8 cellular contexts compared by ENCODE assay signal in the genomic region with DNA sequence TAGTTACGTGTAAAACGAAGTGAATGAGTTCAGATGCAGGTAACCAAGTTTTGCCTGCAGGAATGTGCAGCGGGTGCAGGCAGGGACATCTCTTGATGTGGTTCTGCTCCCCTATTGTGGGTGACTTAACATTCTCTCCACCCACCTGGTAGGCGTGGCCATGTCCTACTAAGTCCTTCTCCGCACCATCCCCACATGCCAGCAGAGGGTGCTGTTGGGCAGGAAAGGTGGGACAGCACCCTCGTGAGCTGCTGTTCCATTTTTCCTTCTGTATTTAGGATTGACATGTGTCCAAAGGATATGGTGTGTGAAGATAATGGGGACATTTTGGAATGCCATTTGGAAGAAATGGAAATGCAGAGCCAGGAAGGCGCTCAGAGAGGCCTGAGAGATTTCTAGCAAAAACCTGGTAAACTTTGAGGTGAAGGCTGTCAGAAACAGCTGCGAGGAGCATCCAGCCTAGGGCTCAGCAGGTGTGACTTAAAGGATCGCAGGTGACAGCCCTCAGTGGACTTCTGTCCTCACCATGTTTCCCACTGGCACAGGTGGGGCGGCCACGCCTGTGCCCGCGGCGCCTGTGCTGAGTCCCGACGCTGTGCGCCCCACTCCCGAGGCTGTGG. TPM values are rescaled to one million over a fixed set of nuclear protein-coding genes. Genes with fewer than 3 reads are reported as not detected.
DNase-seq lines count a peak whose midpoint lies in the region; ATAC-seq, FAIRE-seq and TF ChIP-seq lines count a peak whose summit lies in the region.

No MANE protein-coding gene starts in this region.

- no peak overlapping the region for H2AFZ ChIP-seq in keratinocyte (ENCODE audit: control insufficient read depth, low read length)

- no peaks in the 10 kb centered on the region for H3K36me3 ChIP-seq in keratinocyte (ENCODE audit: control insufficient read depth in 2 of 2, extremely low read depth in 1 of 2, insufficient read depth in 2 of 2, low read length in 2 of 2)

- peaks cover 16% of the 10 kb centered on the region for H3K27me3 ChIP-seq in keratinocyte (ENCODE audit: control insufficient read depth, extremely low read depth, insufficient read depth, low read length)

- peak overlapping the region; percentile 12 to 57 (median 36) for H3K4me3 ChIP-seq in keratinocyte (ENCODE audit: control insufficient read depth in 2 of 3, extremely low read depth in 1 of 3, insufficient read depth in 2 of 3, low read depth in 1 of 3, low read length in 3 of 3)

- H3K4me2 ChIP-seq in keratinocyte (ENCODE audit: control insufficient read depth, extremely low read depth, insufficient read depth, low read depth, low read length) = peak overlapping the region; percentile 60

- ATAC-seq in GM18909 (IDR thresholded peaks at IDR 0.05; ENCODE audit: poor library complexity, unreplicated experiment) = peak; percentile 96
- ATAC-seq in HG03196 (IDR thresholded peaks at IDR 0.05; ENCODE audit: unreplicated experiment) = peak; percentile 96

- dilution Hi-C loops in keratinocyte (cut with MboI; ENCODE audit: extremely low pct_ligation_motif_present, low sequenced_read_pairs) = no loop called here

- no peak overlapping the region for H3K27ac ChIP-seq in keratinocyte (ENCODE audit: control insufficient read depth, insufficient read depth, low read length)

- peak; percentile 95 for FAIRE-seq in keratinocyte (lab: Jason Lieb, UNC)

- no peaks in the 10 kb centered on the region for H3K9me1 ChIP-seq in keratinocyte (ENCODE audit: control insufficient read depth, extremely low read depth, insufficient read depth, low read length)

- no peaks in the 10 kb centered on the region for H4K20me1 ChIP-seq in keratinocyte (ENCODE audit: control insufficient read depth, extremely low read depth, insufficient read depth, low read length)

- no peaks in the 10 kb centered on the region for H3K79me2 ChIP-seq in keratinocyte (ENCODE audit: control insufficient read depth, insufficient read depth, low read length)

- H3K9me3 ChIP-seq in keratinocyte (ENCODE audit: control insufficient read depth, low read depth, low read length) = no peaks in the 10 kb centered on the region

- H3K9ac ChIP-seq in keratinocyte (ENCODE audit: control insufficient read depth, extremely low read depth, insufficient read depth, low read length) = no peak overlapping the region

- peak; percentile 81 for DNase-seq in AG09319 (ENCODE audit: extremely low read depth, low read depth)
- peak; percentile 84 for DNase-seq in NCI-H2227 treated with DMSO at 0.1 percent for 48 hours (lab: John Stamatoyannopoulos, UW)
- DNase-seq in activated CD4-positive, CD25-positive, alpha-beta regulatory T cell treated with anti-CD3 and anti-CD28 coated beads, Interleukin-2, amount 50 U/mL, for 16 hours (ENCODE audit: low read depth, low spot score) = peak; percentile 87
- peak; percentile 94 for DNase-seq in cerebellum (ENCODE audit: low spot score)
- peak; percentile 87 for DNase-seq in keratinocyte (ENCODE audit: low read depth, low spot score)
- peak; percentile 98 for DNase-seq in stimulated activated CD4-positive, alpha-beta T cell treated with anti-CD3 and anti-CD28 coated beads, Interleukin-12 subunit alpha, Interleukin-12 subunit beta, amount 100 ng/mL, for 4 hours

- TF ChIP-seq CTCF in AG09319 (IDR thresholded peaks at IDR 0.05; ENCODE audit: low read depth, low read length) (peak; percentile 98), keratinocyte (optimal IDR thresholded peaks at IDR 0.05 in 1 of 3, IDR thresholded peaks at IDR 0.05 in 1 of 3, conservative IDR thresholded peaks at IDR 0.05 in 1 of 3; ENCODE audit: extremely low read depth in 1 of 3, insufficient read depth in 2 of 3, low read length in 3 of 3) (peak; percentile 95 to 100 (median 99))

- no peaks in the 10 kb centered on the region for H3K4me1 ChIP-seq in keratinocyte (ENCODE audit: control insufficient read depth, extremely low read depth, insufficient read depth, low read length)

RNA-seq across cellular contexts. Expression of gene MCF2L, which starts 26.2 kb away (rescaled TPM):
- total RNA-seq in cerebellum = 109 TPM
- polyA plus RNA-seq in keratinocyte = 0.14 TPM in 1 of 3 replicates, not detected in the others
- polyA plus RNA-seq in keratinocyte (2011; ENCODE audit: low read depth) = 0.69 TPM
- polyA plus RNA-seq in keratinocyte (2011; cell fraction: cytosol; rRNA removed) = 0.09 TPM in 1 of 2 replicates, not detected in the other
- 0.15 and 0.22 TPM in 2 replicates for polyA plus RNA-seq in keratinocyte (2011; cell fraction: nucleus; rRNA removed)
- polyA plus RNA-seq in keratinocyte (2012; ENCODE audit: low replicate concordance) = 0.59 TPM in 1 of 2 replicates, not detected in the other
- 0.06 TPM in 1 of 3 replicates, not detected in the others for polyA minus RNA-seq in keratinocyte
- polyA minus RNA-seq in keratinocyte (2011; cell fraction: cytosol; rRNA and poly(A)+ RNA removed) = 0.19 TPM
- 0.16 and 0.32 TPM in 2 replicates for polyA minus RNA-seq in keratinocyte (2011; cell fraction: nucleus; rRNA and poly(A)+ RNA removed)
